8 cellular contexts compared by ENCODE assay signal in genomic region chr15:50353999-50354837, GRCh38. TPM values are rescaled to one million over a fixed set of nuclear protein-coding genes. Genes with fewer than 3 reads are reported as not detected.
A peak's percentile ranks its signal among the peaks of the same experiment; 100 is the strongest.
DNase-seq lines count a peak whose midpoint lies in the region; ATAC-seq and TF ChIP-seq lines count a peak whose summit lies in the region.

No MANE protein-coding gene starts in this region.

- H3K23ac ChIP-seq in neuronal stem cell (ENCODE audit: low read depth, low read length, poor library complexity) = peak overlapping the region; percentile 97

- peak; percentile 92 for DNase-seq in RPMI7951 (ENCODE audit: low read depth)
- DNase-seq in activated gamma-delta T cell treated with anti-CD3 and anti-CD28 coated beads, Interleukin-2, amount 50 U/mL, for 16 hours (ENCODE audit: low read depth) = peak; percentile 24
- peak; percentile 75 to 83 for DNase-seq in foreskin keratinocyte
- DNase-seq in neuronal stem cell (ENCODE audit: low spot score) = peak; percentile 44

- H3K4me1 ChIP-seq in BLaER1 treated with 17β-estradiol and CSF1 and Interleukin-3, amounts not matched to agents 10 nM and 100 nM = peaks cover 39 to 67% (median 54%) of the 10 kb centered on the region in 10 experiments
- H3K4me1 ChIP-seq in foreskin keratinocyte = peaks cover 18% of the 10 kb centered on the region
- peaks cover 4 to 7% of the 10 kb centered on the region in 2 donors for H3K4me1 ChIP-seq in neuronal stem cell (ENCODE audit: control insufficient read depth in 2 of 2, insufficient read depth in 1 of 2, low read depth in 1 of 2, low read length in 2 of 2)
- H3K4me1 ChIP-seq in subcutaneous abdominal adipose tissue (ENCODE audit: control insufficient read depth in 5 of 5, insufficient read depth in 5 of 5, low read length in 5 of 5) = peaks cover 9 to 61% (median 55%) of the 10 kb centered on the region in 5 donors

- H3K4ac ChIP-seq in neuronal stem cell (ENCODE audit: low read length) = peak overlapping the region; percentile 94

- TF ChIP-seq POLR2A in GM19099 (IDR thresholded peaks at IDR 0.05; ENCODE audit: extremely low read depth, insufficient read length, low read depth) = peak; percentile 89

- TF ChIP-seq CTCF in foreskin keratinocyte (conservative IDR thresholded peaks at IDR 0.05) = no peak

- WGBS in neuronal stem cell (ENCODE audit: extremely low coverage in 2 of 2, insufficient read length in 2 of 2, insufficient replicate concordance in 1 of 2), 2 donors = no CpG with 5 or more reads among the region's 77 CpGs

- H3K18ac ChIP-seq in neuronal stem cell (ENCODE audit: low read length) = peak overlapping the region; percentile 97

- H4K20me1 ChIP-seq in BLaER1 treated with 17β-estradiol and CSF1 and Interleukin-3, amounts not matched to agents 10 nM and 100 nM = peaks cover 0 to 40% (median 33%) of the 10 kb centered on the region in 11 experiments; a peak in 18 of 22 replicates

- H3K4me3 ChIP-seq in BLaER1 treated with 17β-estradiol and CSF1 and Interleukin-3, amounts not matched to agents 10 nM and 100 nM = peak overlapping the region; percentile 84 to 98 (median 94)
- peak overlapping the region; percentile 91 to 100 for H3K4me3 ChIP-seq in neuronal stem cell (ENCODE audit: low read length in 2 of 2)
- peak overlapping the region; percentile 72 to 98 (median 94) for H3K4me3 ChIP-seq in subcutaneous abdominal adipose tissue (ENCODE audit: low read depth in 1 of 5, low read length in 5 of 5)

- peak overlapping the region; percentile 99 to 100 (median 100) for H3K27ac ChIP-seq in BLaER1 treated with 17β-estradiol and CSF1 and Interleukin-3, amounts not matched to agents 10 nM and 100 nM
- H3K27ac ChIP-seq in foreskin keratinocyte (peak overlapping the region; percentile 98), neuronal stem cell (replicated peaks; ENCODE audit: low read length) (peak overlapping the region; percentile 99), subcutaneous abdominal adipose tissue (ENCODE audit: low read depth, low read length) (peak overlapping the region; percentile 99)

- H2BK12ac ChIP-seq in neuronal stem cell (ENCODE audit: low read length) = no peak overlapping the region

- H3K14ac ChIP-seq in neuronal stem cell (ENCODE audit: low read length) = peak overlapping the region; percentile 98

- H2BK120ac ChIP-seq in neuronal stem cell (ENCODE audit: low read depth, low read length) = peak overlapping the region; percentile 35

- no peak overlapping the region for H4K8ac ChIP-seq in neuronal stem cell (ENCODE audit: low read depth, low read length)

- H3K79me1 ChIP-seq in neuronal stem cell (ENCODE audit: low read depth, low read length) = no peaks in the 10 kb centered on the region

- peak overlapping the region; percentile 88 to 99 (median 97) for H3K4me2 ChIP-seq in BLaER1 treated with 17β-estradiol and CSF1 and Interleukin-3, amounts not matched to agents 10 nM and 100 nM
- peak overlapping the region; percentile 66 for H3K4me2 ChIP-seq in neuronal stem cell (ENCODE audit: insufficient read depth, low read length, poor library complexity, severe bottlenecking)

- no peaks in the 10 kb centered on the region for H3K27me3 ChIP-seq in BLaER1 treated with 17β-estradiol and CSF1 and Interleukin-3, amounts not matched to agents 10 nM and 100 nM
- no peaks in the 10 kb centered on the region for H3K27me3 ChIP-seq in foreskin keratinocyte
- H3K27me3 ChIP-seq in neuronal stem cell (ENCODE audit: control insufficient read depth in 3 of 3, insufficient read depth in 3 of 3, low read depth in 1 of 3, low read length in 3 of 3) = no peaks in the 10 kb centered on the region
- no peaks in the 10 kb centered on the region for H3K27me3 ChIP-seq in subcutaneous abdominal adipose tissue (ENCODE audit: control insufficient read depth in 5 of 5, insufficient read depth in 4 of 5, low read length in 5 of 5)

- H2AK5ac ChIP-seq in neuronal stem cell (ENCODE audit: low read depth, low read length) = peak overlapping the region; percentile 88

- H2BK5ac ChIP-seq in neuronal stem cell (ENCODE audit: low read length) = peak overlapping the region; percentile 100

- H2BK15ac ChIP-seq in neuronal stem cell (ENCODE audit: low read length) = no peak overlapping the region

- H3K36me3 ChIP-seq in BLaER1 treated with 17β-estradiol and CSF1 and Interleukin-3, amounts not matched to agents 10 nM and 100 nM = peaks cover 0 to 33% (median 20%) of the 10 kb centered on the region in 11 experiments; a peak in 15 of 22 replicates
- peaks cover 6 to 60% of the 10 kb centered on the region in 2 donors for H3K36me3 ChIP-seq in neuronal stem cell (replicated peaks in 1 of 2; ENCODE audit: control insufficient read depth in 2 of 2, insufficient read depth in 2 of 2, low read length in 2 of 2)
- H3K36me3 ChIP-seq in subcutaneous abdominal adipose tissue (ENCODE audit: control insufficient read depth in 5 of 5, insufficient read depth in 5 of 5, low read length in 5 of 5) = peaks cover 0 to 4% (median 3%) of the 10 kb centered on the region in 5 donors

- ATAC-seq in HG03439 (IDR thresholded peaks at IDR 0.05; ENCODE audit: unreplicated experiment) (peak; percentile 27), foreskin keratinocyte (peak; percentile 68)

- no peak overlapping the region for H4K91ac ChIP-seq in neuronal stem cell (ENCODE audit: low read depth, low read length, poor library complexity)

- H3K9ac ChIP-seq in BLaER1 treated with 17β-estradiol and CSF1 and Interleukin-3, amounts not matched to agents 10 nM and 100 nM = peak overlapping the region; percentile 99 to 100 (median 100)
- H3K9ac ChIP-seq in neuronal stem cell (ENCODE audit: low read depth, low read length, poor library complexity) (peak overlapping the region; percentile 95), subcutaneous abdominal adipose tissue (ENCODE audit: low read length in 5 of 5) (peak overlapping the region; percentile 82 to 99 (median 98))

- H2AFZ ChIP-seq in neuronal stem cell (ENCODE audit: low read length) = peak overlapping the region; percentile 86

- H3K9me3 ChIP-seq in BLaER1 treated with 17β-estradiol and CSF1 and Interleukin-3, amounts not matched to agents 10 nM and 100 nM (replicated peaks in 1 of 11) = no peaks in the 10 kb centered on the region
- H3K9me3 ChIP-seq in neuronal stem cell (replicated peaks in 1 of 2; ENCODE audit: control insufficient read depth in 2 of 2, insufficient read depth in 1 of 2, low read depth in 1 of 2, low read length in 2 of 2) = peaks cover 0 to 6% of the 10 kb centered on the region in 2 donors
- H3K9me3 ChIP-seq in subcutaneous abdominal adipose tissue (ENCODE audit: control insufficient read depth in 5 of 5, low read length in 5 of 5) = no peaks in the 10 kb centered on the region

RNA-seq across cellular contexts. Expression of gene GABPB1, which starts 0.8 kb away (rescaled TPM):
- 67.2 and 78.1 TPM in 2 replicates for total RNA-seq in RPMI7951 (2014; rRNA removed; shearing (Covaris generic))
- 23.7 and 26.1 TPM in 2 replicates for total RNA-seq in foreskin keratinocyte
- polyA plus RNA-seq in foreskin keratinocyte = 10.3 and 11.9 TPM in 2 replicates
- polyA plus RNA-seq in neuronal stem cell (2013, experiment 1 of 2) = 22.9 TPM
- polyA plus RNA-seq in neuronal stem cell (2013, experiment 2 of 2) = 23.4 TPM

Comparison
In these comparisons a context has a peak if more than half of its experiments do, and no peak if none do; other contexts are left out.
1. Peak in every context shown above with its lines: DNase-seq, ATAC-seq, H3K4me3 ChIP-seq and H3K27ac ChIP-seq.
2. DNase-seq: peak in every context shown above with its lines; median percentile 92 in RPMI7951; 79 in foreskin keratinocyte; 44 in neuronal stem cell; 24 in activated gamma-delta T cell treated with anti-CD3 and anti-CD28 coated beads, Interleukin-2, amount 50 U/mL, for 16 hours.